In the genomic region with DNA sequence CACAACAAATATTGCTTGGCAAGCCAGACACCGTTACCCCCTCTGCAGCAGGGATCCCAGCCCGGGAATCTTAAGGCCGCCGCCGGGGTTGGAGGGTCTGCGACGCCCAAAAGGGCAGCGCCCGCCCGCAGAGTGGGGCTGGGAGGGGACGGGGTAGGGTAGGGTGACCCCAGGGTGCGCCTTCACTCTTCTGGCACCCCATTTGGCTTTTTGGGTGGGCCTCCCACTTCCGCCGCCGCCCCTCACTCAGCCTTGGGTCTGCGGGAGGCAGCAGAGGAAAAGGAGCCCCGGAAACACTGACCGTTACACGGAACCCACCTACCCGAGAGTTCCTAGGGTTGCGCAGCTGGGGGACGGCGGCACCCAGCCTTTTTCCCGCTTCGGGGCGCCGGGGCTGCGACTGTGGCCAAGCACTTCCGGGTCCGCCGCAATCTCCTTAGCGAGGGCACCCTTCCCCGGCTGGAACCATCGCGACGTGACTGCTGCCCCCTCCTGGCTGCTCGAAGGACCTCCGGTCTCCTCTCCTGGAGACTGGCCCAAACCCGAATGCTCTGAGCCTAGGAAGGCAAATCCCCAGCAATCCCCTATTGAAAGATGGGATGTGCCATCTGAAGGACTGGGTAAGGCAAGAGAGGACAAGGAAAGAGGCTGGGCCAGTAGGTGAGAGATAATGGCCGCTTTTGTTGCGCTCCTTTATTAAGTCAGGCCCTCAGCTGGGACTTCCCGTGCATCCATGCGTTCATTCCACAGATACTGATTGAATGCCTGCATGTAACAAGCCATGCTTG, we compare ENCODE assay signal across 8 cellular contexts. TPM values are rescaled to one million over a fixed set of nuclear protein-coding genes. Genes with fewer than 3 reads are reported as not detected.
DNase-seq lines count a peak whose midpoint lies in the region; ATAC-seq lines count a peak whose summit lies in the region.

PIGC (minus strand) TSS at position 404 of the 788 bp plus-strand sequence. CDS start 1,447 bp downstream, outside the sequence.

- no peaks in the 10 kb centered on the region for H3K27me3 ChIP-seq in rectal smooth muscle tissue (ENCODE audit: control insufficient read depth, insufficient read depth, low read length)
- H3K27me3 ChIP-seq in aorta (ENCODE audit: control insufficient read depth in 1 of 2, insufficient read depth in 2 of 2, low read length in 1 of 2), result no peaks in the 10 kb centered on the region

- H3K27ac ChIP-seq in angular gyrus (ENCODE audit: low read depth, low read length) (peak within 1 kb of the TSS; percentile 54), rectal smooth muscle tissue (ENCODE audit: low read depth, low read length) (peak within 1 kb of the TSS; percentile 73), aorta (ENCODE audit: low read depth in 1 of 2, low read length in 2 of 2) (no peak within 1 kb of the TSS)

- no peaks in the 10 kb centered on the region for H3K9me3 ChIP-seq in aorta (ENCODE audit: control insufficient read depth, low read length)

- peaks cover 5% of the 10 kb centered on the region for H3K4me1 ChIP-seq in rectal smooth muscle tissue (ENCODE audit: control insufficient read depth, insufficient read depth, low read length)
- H3K4me1 ChIP-seq in aorta (ENCODE audit: control insufficient read depth in 1 of 2, insufficient read depth in 2 of 2, low read length in 2 of 2), result no peaks in the 10 kb centered on the region

- H3K4me3 ChIP-seq in rectal smooth muscle tissue (ENCODE audit: low read length) (peak within 1 kb of the TSS; percentile 81), aorta (ENCODE audit: low read length in 2 of 2) (peak within 1 kb of the TSS; percentile 60 to 92)

- ATAC-seq in GM18498 (IDR thresholded peaks at IDR 0.05; ENCODE audit: unreplicated experiment) (peak; percentile 99), HG02938 (IDR thresholded peaks at IDR 0.05; ENCODE audit: unreplicated experiment) (peak; percentile 100), aorta (ENCODE audit: low FRiP score) (peak; percentile 98)

- H3K9ac ChIP-seq in rectal smooth muscle tissue (ENCODE audit: low read length), result peak within 1 kb of the TSS; percentile 66

- 4 to 5% methylated on average over 43 of the region's 43 CpGs for WGBS in aorta, 2 donors

- DNase-seq in NCI-H187 (lab: John Stamatoyannopoulos, UW), result peak; percentile 92 to 94
- peak; percentile 75 to 93 (median 86) for DNase-seq in T-helper 2 cell
- DNase-seq in hepatic stellate cell (ENCODE audit: low spot score), result peak; percentile 88
- peak; percentile 95 to 97 for DNase-seq in aorta

- peaks cover 3% of the 10 kb centered on the region for H3K36me3 ChIP-seq in rectal smooth muscle tissue (ENCODE audit: control insufficient read depth, insufficient read depth, low read length)
- peaks cover 0 to 1% of the 10 kb centered on the region in 2 donors for H3K36me3 ChIP-seq in aorta (ENCODE audit: control insufficient read depth in 1 of 2, insufficient read depth in 2 of 2, low read length in 1 of 2)

- intact Hi-C loops in aorta (cut with DNase I), result loop anchor here in 1 of 2 donors (5.0 to 10.0 kb wide), 2 partner anchors 442 to 639 kb away; no protein-coding TSS in a partner anchor

RNA-seq across cellular contexts. Expression of gene PIGC, which starts in this region (rescaled TPM):
- 10 to 100 TPM; 18.0 to 22.9 TPM for total RNA-seq in aorta
- polyA plus RNA-seq in aorta, result 10 to 100 TPM; 24.2 to 27.2 TPM

Comparison
In these comparisons a context has a peak if more than half of its experiments do, and no peak if none do; other contexts are left out.
1. H3K27ac ChIP-seq: peak in angular gyrus (single experiment) and rectal smooth muscle tissue (single experiment); none in aorta (0 of 2).
2. Peak in every context shown above with its lines, with median percentiles within 50 percentile points of each other: ATAC-seq and DNase-seq.